ENCODE assay signal across 20 cellular contexts in genomic region chr10:57880441-57881301, GRCh38.
"Had no signal": no experiment of that assay in that cellular context is flagged by ENCODE, and none has a peak within 500 bp of the region (broad histone marks: within the 10 kb centered on the region; RNA-seq: fewer than 3 reads in every experiment).

No MANE protein-coding gene starts in this region.

- DNase-seq: activated CD4-positive, alpha-beta T cell treated with anti-CD3 and anti-CD28 coated beads for 1 hour; activated CD4-positive, alpha-beta T cell treated with anti-CD3 and anti-CD28 coated beads, Interleukin-2, amount 50 U/mL, for 1 hour; activated CD8-positive, alpha-beta T cell treated with anti-CD3 and anti-CD28 coated beads, Interleukin-2, amount 10 ng/mL, durations not matched to agents 7 days and 5 days; activated gamma-delta T cell; activated naive CD4-positive, alpha-beta T cell treated with anti-CD3 and anti-CD28 coated beads, Interleukin-2, amount 50 U/mL, for 16 hours; activated naive CD8-positive, alpha-beta T cell treated with anti-CD3 and anti-CD28 coated beads, Interleukin-2, amount 50 U/mL, for 24 hours; anterior cingulate cortex; central memory CD4-positive, alpha-beta T cell; effector memory CD4-positive, alpha-beta T cell; glutamatergic neuron; hippocampal formation; mesenchymal stem cell; naive thymus-derived CD4-positive, alpha-beta T cell; posterior cingulate gyrus; spleen; stimulated activated CD4-positive, alpha-beta T cell treated with anti-CD3 and anti-CD28 coated beads, Interleukin-4, amount 100 ng/mL, for 1 hour; stimulated activated naive CD4-positive, alpha-beta T cell had no signal

- H3K27me3 ChIP-seq: neural progenitor cell, spleen, vagina had no signal

- H2AFZ ChIP-seq: neural progenitor cell had no signal

- H3K4me3 ChIP-seq: neural progenitor cell, spleen, thoracic aorta, vagina had no signal

- H3K4me2 ChIP-seq: neural progenitor cell had no signal

- H3K36me3 ChIP-seq: neural progenitor cell, spleen, thoracic aorta, vagina had no signal

- H3K27ac ChIP-seq: neural progenitor cell, spleen, thoracic aorta, vagina had no signal

- H3K9ac ChIP-seq: neural progenitor cell had no signal

- H3K9me3 ChIP-seq: spleen, thoracic aorta, vagina had no signal

- H3K4me1 ChIP-seq: neural progenitor cell, spleen, vagina had no signal
